In the genomic region with DNA sequence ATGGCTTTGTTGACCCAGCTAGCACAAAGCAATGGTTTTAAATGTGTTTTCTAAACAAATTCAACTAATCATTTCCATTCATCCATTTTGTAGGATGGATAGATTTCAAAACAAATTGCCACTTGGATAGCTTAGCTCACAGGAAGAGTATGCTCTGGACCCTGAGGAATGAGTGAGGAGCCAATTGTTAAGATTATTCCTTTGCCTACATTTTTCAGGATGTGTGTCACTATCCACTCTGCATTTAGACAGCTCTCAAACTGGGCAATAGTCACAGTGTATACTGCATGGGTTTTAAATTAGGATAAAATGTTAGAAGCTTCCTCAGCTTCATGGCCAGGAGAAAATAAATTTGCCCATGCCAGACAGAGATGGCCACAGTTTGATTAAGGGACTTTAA, we compare ENCODE assay signal across 19 cellular contexts.
"Had no signal": no experiment of that assay in that cellular context is flagged by ENCODE, and none has a peak within 500 bp of the region (broad histone marks: within the 10 kb centered on the region; RNA-seq: fewer than 3 reads in every experiment).

No MANE protein-coding gene starts in this region.

- H3K27me3 ChIP-seq: adrenal gland, esophagus muscularis mucosa, gastroesophageal sphincter, upper lobe of left lung had no signal

- H3K4me1 ChIP-seq: adrenal gland, gastroesophageal sphincter, upper lobe of left lung had no signal

- H3K36me3 ChIP-seq: adrenal gland, esophagus muscularis mucosa, gastroesophageal sphincter, upper lobe of left lung had no signal

- H3K9me3 ChIP-seq: adrenal gland, esophagus muscularis mucosa, gastroesophageal sphincter, upper lobe of left lung had no signal

- DNase-seq: activated CD4-positive, alpha-beta T cell treated with anti-CD3 and anti-CD28 coated beads, Interleukin-2, amount 10 ng/mL, durations not matched to agents 7 days and 5 days; activated CD8-positive, alpha-beta T cell treated with anti-CD3 and anti-CD28 coated beads for 36 hours; adrenal gland; cerebellar nuclear complex; mammary epithelial cell; nephron progenitor cell; occipital lobe; posterior cingulate gyrus; stimulated activated CD4-positive, alpha-beta T cell treated with anti-CD3 and anti-CD28 coated beads, Interleukin-4, amount 100 ng/mL, for 1 hour; stimulated activated naive CD4-positive, alpha-beta T cell; upper lobe of left lung had no signal

- H3K27ac ChIP-seq: adrenal gland, coronary artery, esophagus muscularis mucosa, gastroesophageal sphincter, upper lobe of left lung, VCaP had no signal

- ATAC-seq: activated CD4-positive, CD25-positive, alpha-beta regulatory T cell treated with anti-CD3 and anti-CD28 coated beads, Interleukin-2, amount 50 U/mL, for 24 hours; activated CD8-positive, alpha-beta T cell treated with anti-CD3 and anti-CD28 coated beads for 36 hours; activated naive CD4-positive, alpha-beta T cell treated with anti-CD3 and anti-CD28 coated beads, Interleukin-2, amount 50 U/mL, for 72 hours; gastroesophageal sphincter; sciatic nerve; SK-N-SH treated with all-trans-retinoic acid at 6 μM for 48 hours had no signal

- H3K4me3 ChIP-seq: adrenal gland, coronary artery, esophagus muscularis mucosa, gastroesophageal sphincter, upper lobe of left lung had no signal
